In the genomic region with DNA sequence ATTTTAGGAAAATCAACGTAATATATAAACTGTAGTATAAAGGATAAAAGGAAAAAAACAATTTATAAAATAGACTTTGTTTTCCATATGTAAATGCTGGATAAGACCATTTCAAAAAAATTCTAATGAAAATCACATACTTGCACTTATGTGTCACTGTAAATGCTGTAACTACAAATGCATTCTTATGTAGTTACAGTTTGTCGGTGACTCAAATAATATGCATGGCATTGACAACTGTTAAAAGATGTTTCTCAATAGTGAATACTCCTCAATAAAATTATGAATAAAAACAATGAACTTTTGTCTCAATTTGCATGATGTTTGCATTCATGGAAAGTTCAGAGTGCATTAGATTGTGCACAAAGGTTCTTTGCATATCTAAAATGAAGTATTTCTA, we compare ENCODE assay signal across 23 cellular contexts.
"Had no signal": no experiment of that assay in that cellular context is flagged by ENCODE, and none has a peak within 500 bp of the region (broad histone marks: within the 10 kb centered on the region; RNA-seq: fewer than 3 reads in every experiment).

No MANE protein-coding gene starts in this region.

- FAIRE-seq: kidney, pancreas had no signal

- H3K4me1 ChIP-seq: colonic mucosa, left lung, neural progenitor cell, pancreas, spleen had no signal

- H3K27me3 ChIP-seq: colonic mucosa, hepatocyte, left lung, neural progenitor cell, pancreas, spleen had no signal

- H3K27ac Mint-ChIP-seq: activated naive CD4-positive, alpha-beta T cell treated with anti-CD3 and anti-CD28 coated beads for 36 hours; activated naive CD8-positive, alpha-beta T cell treated with anti-CD3 and anti-CD28 coated beads, Interleukin-2, amount 50 U/mL, for 24 hours; activated T-helper 2 cell treated with anti-CD3 and anti-CD28 coated beads, Interferon-gamma antibody, Interleukin-2, Interleukin-4, amounts not matched to agents 10 μg/mL and 5 μg/mL and 100 μg/mL, durations not matched to agents 14 hours and 24 hours and 36 hours; naive B cell; neural progenitor cell; stimulated activated naive CD8-positive, alpha-beta T cell treated with anti-CD3 and anti-CD28 coated beads, Interleukin-15, Interleukin-2, amounts not matched to agents 100 ng/mL and 50 ng/mL, for 24 hours; T-cell; type B pancreatic cell had no signal

- H3K4me1 Mint-ChIP-seq: activated naive CD8-positive, alpha-beta T cell treated with anti-CD3 and anti-CD28 coated beads, Interleukin-2, amount 50 U/mL, for 24 hours; naive B cell; neural progenitor cell; T-cell had no signal

- H3K4me3 ChIP-seq: colonic mucosa, hepatocyte, left lung, neural progenitor cell, pancreas, spleen had no signal

- H3K79me2 ChIP-seq: hepatocyte had no signal

- H3K9ac ChIP-seq: neural progenitor cell had no signal

- DNase-seq: activated CD4-positive, alpha-beta T cell treated with anti-CD3 and anti-CD28 coated beads for 1 hour; activated CD4-positive, alpha-beta T cell treated with anti-CD3 and anti-CD28 coated beads, Interleukin-2, amount 50 U/mL, for 4 hours; activated naive CD4-positive, alpha-beta T cell treated with anti-CD3 and anti-CD28 coated beads for 36 hours; activated naive CD8-positive, alpha-beta T cell treated with anti-CD3 and anti-CD28 coated beads, Interleukin-2, amount 50 U/mL, for 24 hours; activated T-cell treated with anti-CD3 and anti-CD28 coated beads, Interleukin-2, amount 50 U/mL, for 1 hour; caudate nucleus; colonic mucosa; effector CD4-positive, alpha-beta T cell; kidney; left lung; naive B cell; pancreas; spleen; T-cell; T1000 had no signal

- H3K9me3 Mint-ChIP-seq: activated naive CD4-positive, alpha-beta T cell treated with anti-CD3 and anti-CD28 coated beads for 36 hours; neural progenitor cell; stimulated activated naive CD8-positive, alpha-beta T cell treated with anti-CD3 and anti-CD28 coated beads, Interleukin-15, Interleukin-2, amounts not matched to agents 100 ng/mL and 50 ng/mL, for 24 hours; type B pancreatic cell had no signal

- H3K36me3 ChIP-seq: colonic mucosa, left lung, neural progenitor cell, pancreas, spleen had no signal

- H3K4me3 Mint-ChIP-seq: activated naive CD4-positive, alpha-beta T cell treated with anti-CD3 and anti-CD28 coated beads for 36 hours; activated naive CD8-positive, alpha-beta T cell treated with anti-CD3 and anti-CD28 coated beads, Interleukin-2, amount 50 U/mL, for 24 hours; naive B cell; neural progenitor cell; stimulated activated naive CD8-positive, alpha-beta T cell treated with anti-CD3 and anti-CD28 coated beads, Interleukin-15, Interleukin-2, amounts not matched to agents 100 ng/mL and 50 ng/mL, for 24 hours; T-cell; type B pancreatic cell had no signal

- H3K27ac ChIP-seq: colonic mucosa, epithelial cell of prostate, hepatocyte, left lung, neural progenitor cell, pancreas, spleen, VCaP had no signal

- H3K36me3 Mint-ChIP-seq: naive B cell, neural progenitor cell, T-cell, type B pancreatic cell had no signal

- H3K27me3 Mint-ChIP-seq: activated naive CD8-positive, alpha-beta T cell treated with anti-CD3 and anti-CD28 coated beads, Interleukin-2, amount 50 U/mL, for 24 hours; naive B cell; stimulated activated naive CD8-positive, alpha-beta T cell treated with anti-CD3 and anti-CD28 coated beads, Interleukin-15, Interleukin-2, amounts not matched to agents 100 ng/mL and 50 ng/mL, for 24 hours; T-cell; type B pancreatic cell had no signal

- H3K4me2 ChIP-seq: hepatocyte, neural progenitor cell had no signal

- ATAC-seq: activated naive CD8-positive, alpha-beta T cell treated with anti-CD3 and anti-CD28 coated beads, Interleukin-2, amount 50 U/mL, for 24 hours; left lung; pancreas; sciatic nerve; T-cell had no signal

- H3K9me3 ChIP-seq: colonic mucosa, pancreas had no signal

- H2AFZ ChIP-seq: hepatocyte, neural progenitor cell had no signal
